In the genomic region with DNA sequence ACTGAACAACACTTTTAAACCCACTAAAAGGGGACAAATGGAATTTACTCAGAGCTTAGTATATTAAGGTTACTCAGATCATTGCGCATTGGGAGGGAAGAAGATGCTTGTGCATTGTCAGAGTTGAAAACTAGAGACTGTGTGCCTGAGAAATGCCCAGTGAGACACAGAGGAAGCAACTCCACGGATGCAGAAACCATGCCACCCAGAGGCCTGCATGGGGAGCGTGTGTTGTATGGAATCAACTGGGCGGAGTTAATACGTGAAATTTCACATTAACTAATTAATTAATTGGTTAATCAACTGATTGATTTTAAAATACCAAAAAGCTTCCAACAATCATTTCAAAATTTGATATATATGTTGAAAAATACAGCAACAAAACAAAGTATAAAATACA, we compare ENCODE assay signal across 13 cellular contexts.
DNase-seq lines count a peak whose midpoint lies in the region; ATAC-seq and TF ChIP-seq lines count a peak whose summit lies in the region.
"Had no signal": no experiment of that assay in that cellular context is flagged by ENCODE, and none has a peak within 500 bp of the region (broad histone marks: within the 10 kb centered on the region; RNA-seq: fewer than 3 reads in every experiment).

No MANE protein-coding gene starts in this region.

- H2AFZ ChIP-seq in DND-41 (ENCODE audit: low read depth, low read length) = no peak overlapping the region

- H3K4me2 ChIP-seq in DND-41 (ENCODE audit: insufficient read depth, low read length) = no peak overlapping the region

- DNase-seq in AG04449 (ENCODE audit: low read depth, low spot score) = no peak
- DNase-seq in DND-41 = no peak
- DNase-seq in RKO (ENCODE audit: low spot score) = peak; percentile 12
- no peak for DNase-seq in GOT3 (lab: John Stamatoyannopoulos, UW)
- DNase-seq in stimulated activated naive CD4-positive, alpha-beta T cell treated with Interleukin-2 at 50 U/mL for 16 hours (lab: John Stamatoyannopoulos, UW) = no peak
- DNase-seq in LoVo (ENCODE audit: low spot score) = no peak
- DNase-seq: activated CD8-positive, alpha-beta memory T cell treated with anti-CD3 and anti-CD28 coated beads, Interleukin-2, amount 50 U/mL, for 4 hours; CD4-positive, alpha-beta memory T cell; KG1; NCI-H524 treated with DMSO at 0.1 percent for 48 hours had no signal

- ATAC-seq in DND-41 (ENCODE audit: insufficient read depth, low read depth) (no peak; the same call in 2 of the 3 replicates), HG02588 (IDR thresholded peaks at IDR 0.05; ENCODE audit: unreplicated experiment) (no peak)
- ATAC-seq: sciatic nerve had no signal

- H3K9ac ChIP-seq in DND-41 (ENCODE audit: low read depth, low read length) = no peak overlapping the region
- H3K9ac ChIP-seq in iPS-18a (ENCODE audit: low read length) = peak overlapping the region; percentile 33

- CTCF ChIA-PET in AG04449 (lab: Yijun Ruan, JAX) = interaction anchor here (0.9 to 1.3 kb wide), 2 partner anchors 9 to 26 kb away, joined by 3 read pairs; no protein-coding TSS in a partner anchor

- H3K4me1 ChIP-seq in DND-41 (ENCODE audit: insufficient read depth, low read length) = no peaks in the 10 kb centered on the region
- H3K4me1 ChIP-seq in iPS-18a (ENCODE audit: control insufficient read depth, low read depth, low read length) = peaks cover 6% of the 10 kb centered on the region

- H4K20me1 ChIP-seq in DND-41 (ENCODE audit: insufficient read depth, low read length) = peaks cover 10% of the 10 kb centered on the region; the same call in 1 of the 2 replicates

- H3K9me3 ChIP-seq in DND-41 (ENCODE audit: insufficient read depth, low read length, severe bottlenecking) (no peaks in the 10 kb centered on the region), iPS-18a (ENCODE audit: control insufficient read depth, low read depth, low read length) (no peaks in the 10 kb centered on the region)

- H3K27ac ChIP-seq in DND-41 (ENCODE audit: low read length) (no peak overlapping the region), iPS-18a (ENCODE audit: low read length) (no peak overlapping the region)

- H3K36me3 ChIP-seq in DND-41 (ENCODE audit: insufficient read depth, low read length) (no peaks in the 10 kb centered on the region), iPS-18a (ENCODE audit: control insufficient read depth, low read depth, low read length) (no peaks in the 10 kb centered on the region)

- TF ChIP-seq CTCF in AG04449 (IDR thresholded peaks at IDR 0.05; ENCODE audit: insufficient read depth, low read length, missing control alignments) (peak; percentile 27), DND-41 (IDR thresholded peaks at IDR 0.05; ENCODE audit: borderline replicate concordance, extremely low read depth, low read length, poor library complexity, severe bottlenecking) (peak; percentile 45)

- POLR2A ChIA-PET in AG04449 (lab: Yijun Ruan, JAX) = no interaction called here

- no peaks in the 10 kb centered on the region for H3K27me3 ChIP-seq in DND-41 (ENCODE audit: insufficient read depth, low read length, poor library complexity)
- no peaks in the 10 kb centered on the region for H3K27me3 ChIP-seq in iPS-18a (ENCODE audit: control insufficient read depth, insufficient read depth, low read length)

- H3K4me3 ChIP-seq in AG04449 (ENCODE audit: low read depth, low read length) = no peak overlapping the region
- no peak overlapping the region for H3K4me3 ChIP-seq in DND-41 (ENCODE audit: low read depth in 1 of 2, low read length in 2 of 2)
- no peak overlapping the region for H3K4me3 ChIP-seq in iPS-18a (ENCODE audit: low read length)

- no peaks in the 10 kb centered on the region; the same call in 1 of the 2 replicates for H3K79me2 ChIP-seq in DND-41 (ENCODE audit: insufficient read depth, low read length)
